ENCODE assay signal across 35 cellular contexts in genomic region chr20:60812561-60812960, GRCh38.
"Had no signal": no experiment of that assay in that cellular context is flagged by ENCODE, and none has a peak within 500 bp of the region (broad histone marks: within the 10 kb centered on the region; RNA-seq: fewer than 3 reads in every experiment).

No MANE protein-coding gene starts in this region.

- H3K9me3 Mint-ChIP-seq: activated B cell treated with CpG ODN at 0.5 μM for 24 hours; activated CD4-positive, alpha-beta memory T cell treated with anti-CD3 and anti-CD28 coated beads for 36 hours; activated CD8-positive, alpha-beta T cell treated with anti-CD3 and anti-CD28 coated beads for 36 hours; activated naive CD8-positive, alpha-beta T cell treated with anti-CD3 and anti-CD28 coated beads, Interleukin-2, amount 10 ng/mL, durations not matched to agents 7 days and 5 days; activated naive CD8-positive, alpha-beta T cell treated with anti-CD3 and anti-CD28 coated beads, Interleukin-2, amount 50 U/mL, for 24 hours had no signal

- H3K36me3 ChIP-seq: ascending aorta, brain microvascular endothelial cell, breast epithelium had no signal

- H3K36me3 Mint-ChIP-seq: activated CD4-positive, alpha-beta memory T cell treated with anti-CD3 and anti-CD28 coated beads for 36 hours; activated naive CD4-positive, alpha-beta T cell treated with anti-CD3 and anti-CD28 coated beads, Interleukin-2, amount 50 U/mL, for 24 hours; activated naive CD8-positive, alpha-beta T cell; activated naive CD8-positive, alpha-beta T cell treated with anti-CD3 and anti-CD28 coated beads, Interleukin-2, amount 10 ng/mL, durations not matched to agents 7 days and 5 days had no signal

- H3K9me3 ChIP-seq: ascending aorta, breast epithelium had no signal

- H3K4me1 Mint-ChIP-seq: activated B cell treated with CpG ODN at 0.5 μM for 24 hours; activated CD4-positive, alpha-beta T cell treated with anti-CD3 and anti-CD28 coated beads, Interleukin-2, amount 10 ng/mL, durations not matched to agents 24 days and 14 days; activated naive CD4-positive, alpha-beta T cell treated with anti-CD3 and anti-CD28 coated beads, Interleukin-2, amount 50 U/mL, for 24 hours; activated naive CD8-positive, alpha-beta T cell treated with anti-CD3 and anti-CD28 coated beads, Interleukin-2, amount 10 ng/mL, durations not matched to agents 7 days and 5 days; activated naive CD8-positive, alpha-beta T cell treated with anti-CD3 and anti-CD28 coated beads, Interleukin-2, amount 50 U/mL, for 24 hours; activated T-helper 17 cell treated with anti-CD3 and anti-CD28 coated beads, Interleukin-2, amount 50 U/mL, for 72 hours had no signal

- DNase-seq: activated B cell treated with CpG ODN at 0.5 μM for 24 hours; activated CD4-positive, alpha-beta memory T cell treated with anti-CD3 and anti-CD28 coated beads for 36 hours; activated CD4-positive, alpha-beta T cell treated with anti-CD3 and anti-CD28 coated beads for 4 hours; activated CD4-positive, alpha-beta T cell treated with anti-CD3 and anti-CD28 coated beads, Interleukin-2, amount 10 ng/mL, durations not matched to agents 24 days and 14 days; activated CD4-positive, alpha-beta T cell treated with anti-CD3 and anti-CD28 coated beads, Interleukin-2, amount 50 U/mL, for 1 hour; activated CD4-positive, alpha-beta T cell treated with anti-CD3 and anti-CD28 coated beads, Interleukin-2, amount 50 U/mL, for 4 hours; activated CD4-positive, CD25-positive, alpha-beta regulatory T cell treated with anti-CD3 and anti-CD28 coated beads, Interleukin-2, amount 50 U/mL, for 72 hours; activated CD8-positive, alpha-beta memory T cell treated with anti-CD3 and anti-CD28 coated beads, Interleukin-2, amount 50 U/mL, for 4 hours; activated CD8-positive, alpha-beta T cell treated with anti-CD3 and anti-CD28 coated beads for 36 hours; activated effector memory CD4-positive, alpha-beta T cell treated with anti-CD3 and anti-CD28 coated beads, Interleukin-2, amount 50 U/mL, for 16 hours; activated gamma-delta T cell treated with Interleukin-2 at 50 U/mL for 16 hours; activated naive CD4-positive, alpha-beta T cell; activated naive CD4-positive, alpha-beta T cell treated with anti-CD3 and anti-CD28 coated beads for 36 hours; activated naive CD8-positive, alpha-beta T cell treated with anti-CD3 and anti-CD28 coated beads, Interleukin-2, amount 10 ng/mL, durations not matched to agents 7 days and 5 days; activated naive CD8-positive, alpha-beta T cell treated with anti-CD3 and anti-CD28 coated beads, Interleukin-2, amount 50 U/mL, for 24 hours; activated T-cell treated with anti-CD3 and anti-CD28 coated beads for 4 hours; activated T-cell treated with anti-CD3 and anti-CD28 coated beads, Interleukin-2, amount 50 U/mL, for 1 hour; activated T-cell treated with anti-CD3 and anti-CD28 coated beads, Interleukin-2, amount 50 U/mL, for 4 hours; activated T-cell treated with anti-CD3 and anti-CD28 coated beads, Interleukin-2, amount 50 U/mL, for 72 hours; amygdala; anterior cingulate cortex; brain microvascular endothelial cell; central memory CD4-positive, alpha-beta T cell; T-helper 1 cell; T-helper 2 cell; T-helper 9 cell had no signal

- H3K4me3 Mint-ChIP-seq: activated B cell treated with CpG ODN at 0.5 μM for 24 hours; activated CD4-positive, alpha-beta memory T cell treated with anti-CD3 and anti-CD28 coated beads for 36 hours; activated CD4-positive, alpha-beta T cell treated with anti-CD3 and anti-CD28 coated beads, Interleukin-2, amount 10 ng/mL, durations not matched to agents 24 days and 14 days; activated CD8-positive, alpha-beta T cell treated with anti-CD3 and anti-CD28 coated beads for 36 hours; activated naive CD4-positive, alpha-beta T cell treated with anti-CD3 and anti-CD28 coated beads for 36 hours; activated naive CD4-positive, alpha-beta T cell treated with anti-CD3 and anti-CD28 coated beads, Interleukin-2, amount 50 U/mL, for 24 hours; activated naive CD8-positive, alpha-beta T cell; activated naive CD8-positive, alpha-beta T cell treated with anti-CD3 and anti-CD28 coated beads, Interleukin-2, amount 10 ng/mL, durations not matched to agents 7 days and 5 days; activated naive CD8-positive, alpha-beta T cell treated with anti-CD3 and anti-CD28 coated beads, Interleukin-2, amount 50 U/mL, for 24 hours; activated T-cell treated with anti-CD3 and anti-CD28 coated beads, Interleukin-2, amount 50 U/mL, for 4 hours; activated T-cell treated with anti-CD3 and anti-CD28 coated beads, Interleukin-2, amount 50 U/mL, for 72 hours; activated T-helper 1 cell treated with anti-CD3 and anti-CD28 coated beads, Interleukin-12 subunit alpha, Interleukin-12 subunit beta, Interleukin-2, Interleukin-4 antibody, amounts not matched to agents 30 ng/mL and 10 ng/mL and 1 ng/mL, durations not matched to agents 14 hours and 24 hours and 36 hours; activated T-helper 17 cell treated with anti-CD3 and anti-CD28 coated beads, Interleukin-2, amount 50 U/mL, for 72 hours; T-helper 1 cell treated with Interleukin-12 subunit alpha and Interleukin-12 subunit beta and Interleukin-4 antibody, amounts not matched to agents 30 μg/mL and 1 μg/mL, for 36 hours; T-helper 2 cell treated with Interferon-gamma antibody and Interleukin-4, amounts not matched to agents 5 μg/mL and 100 μg/mL, for 36 hours had no signal

- H3K4me1 ChIP-seq: ascending aorta, breast epithelium had no signal

- H3K27ac ChIP-seq: ascending aorta, brain microvascular endothelial cell, breast epithelium, VCaP had no signal

- H3K4me3 ChIP-seq: ascending aorta, breast epithelium had no signal

- H3K27me3 ChIP-seq: ascending aorta, brain microvascular endothelial cell, breast epithelium had no signal

- H3K27ac Mint-ChIP-seq: activated B cell treated with CpG ODN at 0.5 μM for 24 hours; activated CD4-positive, alpha-beta memory T cell treated with anti-CD3 and anti-CD28 coated beads for 36 hours; activated CD4-positive, alpha-beta T cell treated with anti-CD3 and anti-CD28 coated beads, Interleukin-2, amount 10 ng/mL, durations not matched to agents 24 days and 14 days; activated CD8-positive, alpha-beta T cell treated with anti-CD3 and anti-CD28 coated beads for 36 hours; activated naive CD4-positive, alpha-beta T cell treated with anti-CD3 and anti-CD28 coated beads for 36 hours; activated naive CD4-positive, alpha-beta T cell treated with anti-CD3 and anti-CD28 coated beads, Interleukin-2, amount 50 U/mL, for 24 hours; activated naive CD8-positive, alpha-beta T cell; activated naive CD8-positive, alpha-beta T cell treated with anti-CD3 and anti-CD28 coated beads, Interleukin-2, amount 10 ng/mL, durations not matched to agents 7 days and 5 days; activated naive CD8-positive, alpha-beta T cell treated with anti-CD3 and anti-CD28 coated beads, Interleukin-2, amount 50 U/mL, for 24 hours; activated T-cell treated with anti-CD3 and anti-CD28 coated beads, Interleukin-2, amount 50 U/mL, for 72 hours; activated T-helper 1 cell treated with anti-CD3 and anti-CD28 coated beads, Interleukin-12 subunit alpha, Interleukin-12 subunit beta, Interleukin-2, Interleukin-4 antibody, amounts not matched to agents 30 ng/mL and 10 ng/mL and 1 ng/mL, durations not matched to agents 14 hours and 24 hours and 36 hours; activated T-helper 17 cell treated with anti-CD3 and anti-CD28 coated beads, Interleukin-2, amount 50 U/mL, for 72 hours; T-helper 1 cell treated with Interleukin-12 subunit alpha and Interleukin-12 subunit beta and Interleukin-4 antibody, amounts not matched to agents 30 μg/mL and 1 μg/mL, for 36 hours; T-helper 2 cell treated with Interferon-gamma antibody and Interleukin-4, amounts not matched to agents 5 μg/mL and 100 μg/mL, for 36 hours had no signal

- H3K27me3 Mint-ChIP-seq: activated B cell treated with CpG ODN at 0.5 μM for 24 hours; activated CD4-positive, alpha-beta memory T cell treated with anti-CD3 and anti-CD28 coated beads for 36 hours; activated CD4-positive, alpha-beta T cell treated with anti-CD3 and anti-CD28 coated beads, Interleukin-2, amount 10 ng/mL, durations not matched to agents 24 days and 14 days; activated CD8-positive, alpha-beta T cell treated with anti-CD3 and anti-CD28 coated beads for 36 hours; activated naive CD8-positive, alpha-beta T cell; activated naive CD8-positive, alpha-beta T cell treated with anti-CD3 and anti-CD28 coated beads, Interleukin-2, amount 50 U/mL, for 24 hours; activated T-helper 17 cell treated with anti-CD3 and anti-CD28 coated beads, Interleukin-2, amount 50 U/mL, for 72 hours had no signal
